ENCODE assay signal across 1 cellular context in the genomic region with DNA sequence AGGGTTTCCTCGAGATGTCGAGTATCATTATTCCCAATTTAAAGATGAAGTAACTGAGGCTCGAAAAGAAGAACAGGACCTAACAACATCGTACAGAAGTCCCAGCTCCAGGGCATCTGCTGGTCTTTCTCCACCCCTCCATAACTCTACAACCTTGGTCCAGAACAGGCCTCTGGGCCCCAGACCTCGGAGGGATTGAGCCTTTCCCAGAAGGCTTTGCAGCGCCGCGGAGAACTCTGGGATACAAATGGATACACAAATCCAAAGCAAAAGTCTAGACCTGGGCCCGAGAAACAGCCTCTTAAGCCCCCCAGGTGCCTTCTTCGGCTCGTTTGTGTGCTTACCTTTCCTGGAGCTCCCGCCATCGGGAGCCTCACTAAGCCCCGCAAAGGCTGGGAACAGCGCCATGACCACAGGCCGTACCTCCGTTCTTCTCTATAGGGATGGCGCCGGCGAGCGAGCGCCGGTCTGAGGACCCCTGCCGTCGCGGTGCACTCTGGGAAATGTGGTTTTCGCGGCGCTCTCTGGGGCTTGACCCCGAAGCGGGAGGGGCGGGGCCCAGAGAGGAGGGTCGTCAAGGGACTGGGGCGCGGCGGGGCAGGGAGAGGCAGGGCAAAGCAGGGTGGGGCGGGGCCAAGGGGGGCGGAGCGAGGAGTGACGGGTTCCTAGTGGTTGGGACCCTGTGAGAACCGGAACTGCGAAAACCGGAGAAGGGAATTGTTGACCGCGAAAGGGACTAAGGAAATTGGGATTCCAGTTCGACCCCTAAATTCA.
TF ChIP-seq lines count a peak whose summit lies in the region.

Gene NRDE2, minus strand, starts transcription at position 445 of the 774 bp plus-strand sequence. Its CDS starts 37 bp downstream, at position 408.

TF ChIP-seq in HepG2, 621 proteins besides CTCF, POLR2A, EP300 and RAD21 (continued from another document and continues in another):
- TF ChIP-seq, protein P1, sequence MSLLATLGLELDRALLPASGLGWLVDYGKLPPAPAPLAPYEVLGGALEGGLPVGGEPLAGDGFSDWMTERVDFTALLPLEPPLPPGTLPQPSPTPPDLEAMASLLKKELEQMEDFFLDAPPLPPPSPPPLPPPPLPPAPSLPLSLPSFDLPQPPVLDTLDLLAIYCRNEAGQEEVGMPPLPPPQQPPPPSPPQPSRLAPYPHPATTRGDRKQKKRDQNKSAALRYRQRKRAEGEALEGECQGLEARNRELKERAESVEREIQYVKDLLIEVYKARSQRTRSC (CRISPR knock-in tag; IDR thresholded peaks at IDR 0.05; ENCODE audit: low read depth), result 0 out of 2 replicates have a peak, but pooled peaks have one; percentile 42
- TF ChIP-seq REPIN1 (CRISPR knock-in tag; IDR thresholded peaks at IDR 0.05; ENCODE audit: borderline replicate concordance, low read depth) (no peak), ZBTB3 (CRISPR knock-in tag; IDR thresholded peaks at IDR 0.05; ENCODE audit: borderline replicate concordance, low read depth) (no peak), ZNF101 (CRISPR knock-in tag; IDR thresholded peaks at IDR 0.05; ENCODE audit: borderline replicate concordance, low read depth) (no peak), FOXK2 (IDR thresholded peaks at IDR 0.05) (no peak), CREB1 (IDR thresholded peaks at IDR 0.05) (no peak; the same call in 1 of the 2 replicates), CREB1 (CRISPR knock-in tag; IDR thresholded peaks at IDR 0.05) (peak; percentile 77), SOX5 (CRISPR knock-in tag; IDR thresholded peaks at IDR 0.05; ENCODE audit: borderline replicate concordance) (no peak), SOX13 (IDR thresholded peaks at IDR 0.05) (no peak), SOX13 (CRISPR knock-in tag; conservative IDR thresholded peaks at IDR 0.05 in 1 of 2, IDR thresholded peaks at IDR 0.05 in 1 of 2) (0 out of 4 replicates have a peak, but pooled peaks of 1 of the 2 experiments have one; percentile 18), ZNF788 (CRISPR knock-in tag; IDR thresholded peaks at IDR 0.05; ENCODE audit: borderline replicate concordance) (no peak), ZBTB20 (CRISPR knock-in tag; IDR thresholded peaks at IDR 0.05; ENCODE audit: borderline replicate concordance, low read depth) (no peak), ZNF850 (CRISPR knock-in tag; conservative IDR thresholded peaks at IDR 0.05) (0 out of 2 replicates have a peak, but pooled peaks have one; percentile 68), ZNF83 (CRISPR knock-in tag; IDR thresholded peaks at IDR 0.05; ENCODE audit: borderline replicate concordance) (no peak), ZSCAN12 (CRISPR knock-in tag; IDR thresholded peaks at IDR 0.05) (no peak), ZNF879 (CRISPR knock-in tag; IDR thresholded peaks at IDR 0.05) (no peak), HNRNPUL1 (IDR thresholded peaks at IDR 0.05; ENCODE audit: low read depth, low read length) (no peak), ZNF605 (CRISPR knock-in tag; IDR thresholded peaks at IDR 0.05) (peak; percentile 50; the same call in 1 of the 2 replicates), ZSCAN20 (CRISPR knock-in tag; IDR thresholded peaks at IDR 0.05; ENCODE audit: borderline replicate concordance) (0 out of 2 replicates have a peak, but pooled peaks have one; percentile 36), ZSCAN9 (CRISPR knock-in tag; IDR thresholded peaks at IDR 0.05; ENCODE audit: borderline replicate concordance) (peak; percentile 65; the same call in 1 of the 2 replicates), ISX (CRISPR knock-in tag; conservative IDR thresholded peaks at IDR 0.05) (peak; percentile 67; the same call in 1 of the 2 replicates), ZFYVE20 (CRISPR knock-in tag; IDR thresholded peaks at IDR 0.05; ENCODE audit: borderline replicate concordance, low read depth) (no peak), NCOA2 (CRISPR knock-in tag; IDR thresholded peaks at IDR 0.05) (no peak), NR2F6 (IDR thresholded peaks at IDR 0.05) (peak; percentile 56; the same call in 1 of the 2 replicates), NR2F6 (CRISPR knock-in tag; IDR thresholded peaks at IDR 0.05) (peak; percentile 64), NFE2L1 (CRISPR knock-in tag; IDR thresholded peaks at IDR 0.05; ENCODE audit: borderline replicate concordance) (no peak), ZNF224 (CRISPR knock-in tag; IDR thresholded peaks at IDR 0.05) (0 out of 2 replicates have a peak, but pooled peaks have one; percentile 19), RFXANK (CRISPR knock-in tag; IDR thresholded peaks at IDR 0.05) (no peak), ZNF513 (CRISPR knock-in tag; conservative IDR thresholded peaks at IDR 0.05) (no peak), ZMYM3 (CRISPR knock-in tag; IDR thresholded peaks at IDR 0.05) (no peak), ZNF674 (CRISPR knock-in tag; IDR thresholded peaks at IDR 0.05; ENCODE audit: low read depth) (no peak), MEIS2 (CRISPR knock-in tag; IDR thresholded peaks at IDR 0.05) (0 out of 2 replicates have a peak, but pooled peaks have one; percentile 13), NPAS2 (CRISPR knock-in tag; IDR thresholded peaks at IDR 0.05; ENCODE audit: borderline replicate concordance) (no peak), ZNF3 (CRISPR knock-in tag; IDR thresholded peaks at IDR 0.05) (no peak), TEAD2 (CRISPR knock-in tag; IDR thresholded peaks at IDR 0.05) (no peak), ADNP (CRISPR knock-in tag; IDR thresholded peaks at IDR 0.05) (no peak), HNF4G (IDR thresholded peaks at IDR 0.05; ENCODE audit: borderline replicate concordance, low read depth, low read length) (no peak), HNF4G (CRISPR knock-in tag; IDR thresholded peaks at IDR 0.05; ENCODE audit: borderline replicate concordance, low read depth) (no peak), SOX6 (IDR thresholded peaks at IDR 0.05) (no peak), SOX6 (CRISPR knock-in tag; IDR thresholded peaks at IDR 0.05) (no peak; the same call in 1 of the 2 replicates), HMG20A (CRISPR knock-in tag; IDR thresholded peaks at IDR 0.05; ENCODE audit: borderline replicate concordance) (no peak), GMEB2 (CRISPR knock-in tag; IDR thresholded peaks at IDR 0.05; ENCODE audit: low read depth) (no peak; the same call in 1 of the 2 replicates), ZNF10 (CRISPR knock-in tag; IDR thresholded peaks at IDR 0.05; ENCODE audit: borderline replicate concordance, low read depth) (no peak), ZFP1 (CRISPR knock-in tag; IDR thresholded peaks at IDR 0.05) (peak; percentile 40; the same call in 1 of the 2 replicates), RBAK (CRISPR knock-in tag; IDR thresholded peaks at IDR 0.05) (no peak), SNRNP70 (IDR thresholded peaks at IDR 0.05; ENCODE audit: low read depth, low read length) (no peak), CCAR2 (optimal IDR thresholded peaks at IDR 0.05; ENCODE audit: low read depth, low read length) (no peak), LBX2 (CRISPR knock-in tag; IDR thresholded peaks at IDR 0.05; ENCODE audit: borderline replicate concordance) (no peak), MIER3 (CRISPR knock-in tag; IDR thresholded peaks at IDR 0.05; ENCODE audit: borderline replicate concordance) (no peak), SMAD3 (CRISPR knock-in tag; IDR thresholded peaks at IDR 0.05) (peak; percentile 69), ZNF343 (CRISPR knock-in tag; IDR thresholded peaks at IDR 0.05) (no peak), ZNF251 (CRISPR knock-in tag; IDR thresholded peaks at IDR 0.05) (no peak), ZKSCAN5 (CRISPR knock-in tag; IDR thresholded peaks at IDR 0.05) (no peak), ZNF746 (CRISPR knock-in tag; IDR thresholded peaks at IDR 0.05) (no peak), NFE2L2 (IDR thresholded peaks at IDR 0.05; ENCODE audit: low read length) (no peak), MTF1 (CRISPR knock-in tag; IDR thresholded peaks at IDR 0.05) (no peak), ZZZ3 (CRISPR knock-in tag; IDR thresholded peaks at IDR 0.05; ENCODE audit: borderline replicate concordance) (peak; percentile 94; the same call in 1 of the 2 replicates), KDM2A (CRISPR knock-in tag; IDR thresholded peaks at IDR 0.05; ENCODE audit: borderline replicate concordance, low read depth) (peak; percentile 58; the same call in 1 of the 2 replicates), PRPF4 (IDR thresholded peaks at IDR 0.05; ENCODE audit: low read depth, low read length, poor library complexity, severe bottlenecking) (no peak), ZNF337 (CRISPR knock-in tag; IDR thresholded peaks at IDR 0.05; ENCODE audit: borderline replicate concordance, low read depth) (0 out of 2 replicates have a peak, but pooled peaks have one; percentile 56), ZNF468 (CRISPR knock-in tag; IDR thresholded peaks at IDR 0.05) (no peak), ELF1 (CRISPR knock-in tag; IDR thresholded peaks at IDR 0.05) (no peak; the same call in 1 of the 2 replicates), ZNF124 (CRISPR knock-in tag; IDR thresholded peaks at IDR 0.05) (peak; percentile 20; the same call in 1 of the 2 replicates), HIVEP1 (CRISPR knock-in tag; IDR thresholded peaks at IDR 0.05) (no peak), FOXP1 (IDR thresholded peaks at IDR 0.05) (no peak), FOXP1 (CRISPR knock-in tag; IDR thresholded peaks at IDR 0.05) (0 out of 2 replicates have a peak, but pooled peaks have one; percentile 2), POGZ (CRISPR knock-in tag; IDR thresholded peaks at IDR 0.05) (peak; percentile 86), CEBPG (CRISPR knock-in tag; IDR thresholded peaks at IDR 0.05) (no peak), ZNF564 (CRISPR knock-in tag; IDR thresholded peaks at IDR 0.05) (no peak), NR0B2 (CRISPR knock-in tag; IDR thresholded peaks at IDR 0.05) (no peak), GTF2F1 (IDR thresholded peaks at IDR 0.05; ENCODE audit: low read length) (no peak)
- TF ChIP-seq, protein P2, sequence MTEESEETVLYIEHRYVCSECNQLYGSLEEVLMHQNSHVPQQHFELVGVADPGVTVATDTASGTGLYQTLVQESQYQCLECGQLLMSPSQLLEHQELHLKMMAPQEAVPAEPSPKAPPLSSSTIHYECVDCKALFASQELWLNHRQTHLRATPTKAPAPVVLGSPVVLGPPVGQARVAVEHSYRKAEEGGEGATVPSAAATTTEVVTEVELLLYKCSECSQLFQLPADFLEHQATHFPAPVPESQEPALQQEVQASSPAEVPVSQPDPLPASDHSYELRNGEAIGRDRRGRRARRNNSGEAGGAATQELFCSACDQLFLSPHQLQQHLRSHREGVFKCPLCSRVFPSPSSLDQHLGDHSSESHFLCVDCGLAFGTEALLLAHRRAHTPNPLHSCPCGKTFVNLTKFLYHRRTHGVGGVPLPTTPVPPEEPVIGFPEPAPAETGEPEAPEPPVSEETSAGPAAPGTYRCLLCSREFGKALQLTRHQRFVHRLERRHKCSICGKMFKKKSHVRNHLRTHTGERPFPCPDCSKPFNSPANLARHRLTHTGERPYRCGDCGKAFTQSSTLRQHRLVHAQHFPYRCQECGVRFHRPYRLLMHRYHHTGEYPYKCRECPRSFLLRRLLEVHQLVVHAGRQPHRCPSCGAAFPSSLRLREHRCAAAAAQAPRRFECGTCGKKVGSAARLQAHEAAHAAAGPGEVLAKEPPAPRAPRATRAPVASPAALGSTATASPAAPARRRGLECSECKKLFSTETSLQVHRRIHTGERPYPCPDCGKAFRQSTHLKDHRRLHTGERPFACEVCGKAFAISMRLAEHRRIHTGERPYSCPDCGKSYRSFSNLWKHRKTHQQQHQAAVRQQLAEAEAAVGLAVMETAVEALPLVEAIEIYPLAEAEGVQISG (CRISPR knock-in tag; IDR thresholded peaks at IDR 0.05), result peak; percentile 96
- TF ChIP-seq, protein P3, sequence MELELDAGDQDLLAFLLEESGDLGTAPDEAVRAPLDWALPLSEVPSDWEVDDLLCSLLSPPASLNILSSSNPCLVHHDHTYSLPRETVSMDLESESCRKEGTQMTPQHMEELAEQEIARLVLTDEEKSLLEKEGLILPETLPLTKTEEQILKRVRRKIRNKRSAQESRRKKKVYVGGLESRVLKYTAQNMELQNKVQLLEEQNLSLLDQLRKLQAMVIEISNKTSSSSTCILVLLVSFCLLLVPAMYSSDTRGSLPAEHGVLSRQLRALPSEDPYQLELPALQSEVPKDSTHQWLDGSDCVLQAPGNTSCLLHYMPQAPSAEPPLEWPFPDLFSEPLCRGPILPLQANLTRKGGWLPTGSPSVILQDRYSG (CRISPR knock-in tag; IDR thresholded peaks at IDR 0.05), result no peak
